Comparison of ENCODE assay signal across 6 cellular contexts in genomic region chr3:44832965-44833364, GRCh38. TPM values are rescaled to one million over a fixed set of nuclear protein-coding genes. Genes with fewer than 3 reads are reported as not detected.
"Had no signal": no experiment of that assay in that cellular context is flagged by ENCODE, and none has a peak within 500 bp of the region (broad histone marks: within the 10 kb centered on the region; RNA-seq: fewer than 3 reads in every experiment).

No MANE protein-coding gene starts in this region.

- ATAC-seq: GM23338 had no signal

- DNase-seq: H9, HCEC 1CT, IMR-90 had no signal

- H3K4me3 ChIP-seq: GM23338 had no signal

RNA-seq across cellular contexts. Expression of gene TGM4, which starts 41.4 kb away (rescaled TPM):
- total RNA-seq: GM23338, H1, H9, HT-29 had no signal
- polyA plus RNA-seq: GM23338 had no signal
